Comparison of ENCODE assay signal across 33 cellular contexts in the genomic region with DNA sequence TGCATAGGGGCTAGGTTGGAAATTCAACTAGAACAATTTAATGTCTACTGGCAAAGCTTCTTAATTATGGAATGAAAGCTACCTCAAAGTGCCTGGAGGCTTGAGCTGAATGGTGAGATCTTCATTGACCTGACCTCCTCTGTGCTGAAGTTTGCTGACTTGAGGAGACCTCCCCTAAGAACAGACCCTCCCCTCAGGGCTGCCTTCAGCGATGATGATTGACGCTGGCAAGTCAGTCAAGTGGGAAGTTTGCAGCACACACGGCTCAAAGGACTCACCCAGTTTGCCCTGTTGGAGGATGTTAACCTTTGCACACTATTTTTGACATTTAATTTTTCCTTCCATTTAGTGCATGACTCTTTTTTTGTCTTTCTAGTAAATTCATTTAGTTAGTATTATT. TPM values are rescaled to one million over a fixed set of nuclear protein-coding genes. Genes with fewer than 3 reads are reported as not detected.
A peak's percentile ranks its signal among the peaks of the same experiment; 100 is the strongest.
DNase-seq lines count a peak whose midpoint lies in the region; ATAC-seq, FAIRE-seq and TF ChIP-seq lines count a peak whose summit lies in the region.
"Had no signal": no experiment of that assay in that cellular context is flagged by ENCODE, and none has a peak within 500 bp of the region (broad histone marks: within the 10 kb centered on the region; RNA-seq: fewer than 3 reads in every experiment).

No MANE protein-coding gene starts in this region.

- ATAC-seq in HepG2 (no peak), right lobe of liver (no peak), K562 (no peak), GM21619 (IDR thresholded peaks at IDR 0.05; ENCODE audit: unreplicated experiment) (no peak)
- ATAC-seq: A549; CD8-positive, alpha-beta T cell had no signal

- H2AFZ ChIP-seq in HepG2 (ENCODE audit: low read length) (no peak overlapping the region), K562 (ENCODE audit: low read depth, low read length) (no peak overlapping the region)

- no peak for TF ChIP-seq POLR2A in HepG2 (IDR thresholded peaks at IDR 0.05; ENCODE audit: insufficient read depth in 1 of 2, low read depth in 2 of 2, low read length in 2 of 2)
- TF ChIP-seq POLR2A in right lobe of liver (IDR thresholded peaks at IDR 0.05) = no peak
- no peak for TF ChIP-seq POLR2A in K562 (conservative IDR thresholded peaks at IDR 0.05)

- TF ChIP-seq RAD21 in HepG2 (CRISPR knock-in tag; IDR thresholded peaks at IDR 0.05) (no peak), K562 (CRISPR knock-in tag; conservative IDR thresholded peaks at IDR 0.05 in 1 of 2, IDR thresholded peaks at IDR 0.05 in 1 of 2) (no peak)

- no peaks in the 10 kb centered on the region for H3K9me3 ChIP-seq in HepG2 (ENCODE audit: low read length)
- no peaks in the 10 kb centered on the region for H3K9me3 ChIP-seq in right lobe of liver
- no peaks in the 10 kb centered on the region for H3K9me3 ChIP-seq in K562 (replicated peaks; ENCODE audit: control insufficient read depth, insufficient read depth, low read depth, low read length)
- H3K9me3 ChIP-seq: A549; BE2C; BLaER1; BLaER1 treated with 17β-estradiol and CSF1 and Interleukin-3, amounts not matched to agents 10 nM and 100 nM; Caco-2 had no signal

- in situ Hi-C loops in HepG2 (cut with HindIII; ENCODE audit: extremely low pct_ligation_motif_present, low pct_unique_long_range_greater_than_20kb) (no loop called here), K562 (cut with MboI) (no loop called here)

- H3K4me3 ChIP-seq in HepG2 (replicated peaks in 1 of 3; ENCODE audit: insufficient read depth in 1 of 3, low read depth in 2 of 3, low read length in 3 of 3) = no peak overlapping the region; a peak in 1 of 6 replicates
- H3K4me3 ChIP-seq in right lobe of liver = no peak overlapping the region
- H3K4me3 ChIP-seq in K562 = no peak overlapping the region
- H3K4me3 ChIP-seq: A549; BLaER1; BLaER1 treated with 17β-estradiol and CSF1 and Interleukin-3, amounts not matched to agents 10 nM and 100 nM had no signal

- H3K4me1 ChIP-seq in HepG2 (ENCODE audit: insufficient read depth, low read length) (peaks cover 65% of the 10 kb centered on the region), right lobe of liver (no peaks in the 10 kb centered on the region), K562 (replicated peaks in 1 of 2; ENCODE audit: control insufficient read depth in 2 of 2, insufficient read depth in 2 of 2, low read length in 2 of 2) (peaks cover 0 to 14% of the 10 kb centered on the region in 2 experiments; a peak in 2 of 5 replicates)
- H3K4me1 ChIP-seq: BE2C, BLaER1 had no signal

- TF ChIP-seq CTCF in HepG2 (CRISPR knock-in tag; IDR thresholded peaks at IDR 0.05) = no peak
- no peak for TF ChIP-seq CTCF in right lobe of liver (IDR thresholded peaks at IDR 0.05)
- no peak for TF ChIP-seq CTCF in K562 (IDR thresholded peaks at IDR 0.05 in 2 of 3, conservative IDR thresholded peaks at IDR 0.05 in 1 of 3; ENCODE audit: insufficient read depth in 2 of 3, low read depth in 1 of 3, low read length in 3 of 3)

- H3K9ac ChIP-seq in HepG2 (ENCODE audit: insufficient read depth, low read depth, low read length) (no peak overlapping the region), K562 (ENCODE audit: insufficient read depth in 1 of 2, low read depth in 2 of 2, low read length in 2 of 2) (no peak overlapping the region)
- H3K9ac ChIP-seq: BLaER1; BLaER1 treated with 17β-estradiol and CSF1 and Interleukin-3, amounts not matched to agents 10 nM and 100 nM had no signal

- 39% methylated on average over 1 of the region's 3 CpGs for whole genome bisulfite sequencing in HepG2 (ENCODE audit: low lambda C conversion rate)
- 91% methylated on average over 3 of the region's 3 CpGs for WGBS in right lobe of liver (ENCODE audit: insufficient coverage, low coverage, low lambda C conversion rate, missing lambda C conversion rate)
- WGBS in K562 (ENCODE audit: insufficient coverage, low coverage, missing lambda C conversion rate) = 42% methylated on average over 3 of the region's 3 CpGs

- intact Hi-C loops in HepG2 (cut with micrococcal nuclease; ENCODE audit: unreplicated experiment) (loop anchor here (2.0 kb wide), 1 partner anchor 18 kb away; a partner anchor contains a TSS), right lobe of liver (cut with DNase I) (no loop called here), K562 (cut with micrococcal nuclease) (no loop called here)

- BruUV-seq in HepG2 (replicated peaks; lab: Mats Ljungman, UMichigan) (no TSS peak), K562 (replicated peaks; lab: Mats Ljungman, UMichigan) (no TSS peak)

- H3K27ac ChIP-seq in HepG2 (ENCODE audit: extremely low read length, insufficient read depth, low read length) (peak overlapping the region; percentile 81), right lobe of liver (no peak overlapping the region), K562 (ENCODE audit: extremely low read depth, low read depth, low read length) (no peak overlapping the region)
- H3K27ac ChIP-seq: 22Rv1; A549; BLaER1; BLaER1 treated with 17β-estradiol and CSF1 and Interleukin-3, amounts not matched to agents 10 nM and 100 nM; C4-2B had no signal

- FAIRE-seq in HepG2 (lab: Jason Lieb, UNC) = no peak
- FAIRE-seq in K562 (lab: Jason Lieb, UNC) = no peak
- FAIRE-seq: A204.1, A549, D721Med had no signal

- H4K20me1 ChIP-seq in HepG2 (ENCODE audit: insufficient read depth, low read length) (no peaks in the 10 kb centered on the region), K562 (replicated peaks; ENCODE audit: control insufficient read depth, insufficient read depth, low read length) (no peaks in the 10 kb centered on the region)
- H4K20me1 ChIP-seq: BLaER1; BLaER1 treated with 17β-estradiol and CSF1 and Interleukin-3, amounts not matched to agents 10 nM and 100 nM had no signal

- peak overlapping the region; percentile 79 for H3K4me2 ChIP-seq in HepG2 (ENCODE audit: low read depth, low read length)
- no peak overlapping the region for H3K4me2 ChIP-seq in K562 (ENCODE audit: insufficient read depth, low read length)
- H3K4me2 ChIP-seq: A549; BLaER1; BLaER1 treated with 17β-estradiol and CSF1 and Interleukin-3, amounts not matched to agents 10 nM and 100 nM had no signal

- H3K27me3 ChIP-seq in HepG2 (ENCODE audit: control insufficient read depth in 1 of 2, insufficient read depth in 2 of 2, low read length in 2 of 2) = no peaks in the 10 kb centered on the region
- no peaks in the 10 kb centered on the region for H3K27me3 ChIP-seq in right lobe of liver
- H3K27me3 ChIP-seq in K562 (ENCODE audit: control insufficient read depth in 2 of 2, insufficient read depth in 2 of 2, low read length in 2 of 2) = no peaks in the 10 kb centered on the region
- H3K27me3 ChIP-seq: BLaER1; BLaER1 treated with 17β-estradiol and CSF1 and Interleukin-3, amounts not matched to agents 10 nM and 100 nM had no signal

- H3K9me1 ChIP-seq in K562 (ENCODE audit: control insufficient read depth, insufficient read depth, low read length) = no peaks in the 10 kb centered on the region

- CTCF ChIA-PET in HepG2 (lab: Yijun Ruan, JAX; ENCODE audit: low intra/inter-chr PET ratio, low total read pairs) = no interaction called here
- CTCF ChIA-PET in K562 (lab: Yijun Ruan, JAX; ENCODE audit: low intra/inter-chr PET ratio) = no interaction called here

- H3K79me2 ChIP-seq in HepG2 (ENCODE audit: insufficient read depth, low read length) = peaks cover 13% of the 10 kb centered on the region
- H3K79me2 ChIP-seq in K562 (ENCODE audit: control insufficient read depth, insufficient read depth, low read length) = no peaks in the 10 kb centered on the region

- DNase-seq in HepG2 (ENCODE audit: low spot score) (no peak), right lobe of liver (no peak), K562 (ENCODE audit: extremely low read depth in 1 of 4, low spot score in 3 of 4) (no peak), retina (peak; percentile 57), NCI-H82 treated with DMSO at 0.1 percent for 48 hours (lab: John Stamatoyannopoulos, UW; ENCODE audit: unreplicated experiment) (no peak)
- DNase-seq: 8988T; ACHN; AML-193; BE2C; C1 segment of cervical spinal cord; Caco-2; Calu3; CD4-positive, alpha-beta memory T cell; CD4-positive, alpha-beta T cell; CD4-positive, CD25-positive, alpha-beta regulatory T cell; CD8-positive, alpha-beta memory T cell; CD8-positive, alpha-beta T cell; COR-L47; DMS 273 treated with DMSO at 0.1 percent for 48 hours; DMS153; DMS53; DMS79; DMS79 treated with DMSO at 0.1 percent for 48 hours; DND-41; EL had no signal

- TF ChIP-seq EP300 in HepG2 (IDR thresholded peaks at IDR 0.05; ENCODE audit: low read depth in 2 of 2, low read length in 2 of 2) = no peak
- no peak for TF ChIP-seq EP300 in HepG2 (CRISPR knock-in tag; IDR thresholded peaks at IDR 0.05; ENCODE audit: borderline replicate concordance)
- no peak for TF ChIP-seq EP300 in K562 (IDR thresholded peaks at IDR 0.05; ENCODE audit: low read length)

- POLR2A ChIA-PET in HepG2 (lab: Yijun Ruan, JAX) = no interaction called here
- POLR2A ChIA-PET in K562 (lab: Yijun Ruan, JAX) = no interaction called here

- 0 out of 5 replicates have a peak, but pooled peaks cover 0 to 1% of the 10 kb centered on the region in 2 experiments for H3K36me3 ChIP-seq in HepG2 (replicated peaks in 1 of 2; ENCODE audit: control insufficient read depth in 1 of 2, insufficient read depth in 2 of 2, low read length in 2 of 2)
- no peaks in the 10 kb centered on the region for H3K36me3 ChIP-seq in right lobe of liver
- no peaks in the 10 kb centered on the region for H3K36me3 ChIP-seq in K562 (ENCODE audit: control insufficient read depth, insufficient read depth, low read length)
- H3K36me3 ChIP-seq: BE2C; BLaER1; BLaER1 treated with 17β-estradiol and CSF1 and Interleukin-3, amounts not matched to agents 10 nM and 100 nM had no signal

RNA-seq across cellular contexts. Expression of a gene that starts 17.2 kb away (rescaled TPM):
- total RNA-seq in HepG2 (2016; rRNA removed; fragmentation: Illumina TruSeq; extraction: Trizol) (106 and 143 TPM in 2 replicates), right lobe of liver (10 to 100 TPM in 5 of 6 experiments, 1 to 10 TPM in 1; 9.8 to 31.4 (median 25.7) TPM), K562 (2014; rRNA removed) (58.0 and 59.3 TPM in 2 replicates), K562 (2014; rRNA removed; fragmentation: Illumina TruSeq; extraction: Trizol) (57.3 and 57.5 TPM in 2 replicates), K562 (2015; rRNA removed; fragmentation: Illumina TruSeq; extraction: Trizol) (53.2 and 55.1 TPM in 2 replicates), K562 (2021) (70.0 and 84.1 TPM in 2 replicates)
- total RNA-seq in HepG2 (2016; cell fraction: cytosol; rRNA removed; fragmentation: Illumina TruSeq; extraction: Trizol; ENCODE audit: low read depth) = 94.0 and 107 TPM in 2 replicates
- 104 and 137 TPM in 2 replicates for total RNA-seq in HepG2 (2016; cell fraction: insoluble cytoplasmic fraction; rRNA removed; fragmentation: Illumina TruSeq; extraction: Trizol)
- 150 and 161 TPM in 2 replicates for total RNA-seq in HepG2 (2016; cell fraction: membrane; rRNA removed; fragmentation: Illumina TruSeq; extraction: Trizol)
- total RNA-seq in HepG2 (2016; cell fraction: nucleus; rRNA removed; fragmentation: Illumina TruSeq; extraction: Trizol) = 60.9 and 61.8 TPM in 2 replicates
- polyA plus RNA-seq in HepG2 (2011; rRNA removed) (88.0 and 116 TPM in 2 replicates), K562 (2011; rRNA removed) (37.6 and 73.7 TPM in 2 replicates), K562 (2014; fragmentation: Illumina TruSeq; extraction: Trizol) (26.7 and 30.9 TPM in 2 replicates), K562 (2014; fragmentation: Nextera tagmentation; extraction: Ambion mirVana) (10 to 100 TPM; 25.7 to 33.2 TPM), K562 (2014; rRNA removed) (58.9 and 70.2 TPM in 2 replicates)
- polyA plus RNA-seq in HepG2 (2011; cell fraction: cytosol; rRNA removed) = 52.2 and 52.3 TPM in 2 replicates
- 21.1 and 23.6 TPM in 2 replicates for polyA plus RNA-seq in HepG2 (2011; cell fraction: nucleus; rRNA removed)
- 93.6 and 130 TPM in 2 replicates for polyA plus RNA-seq in HepG2 (2012)
- 173 and 208 TPM in 2 replicates for polyA plus RNA-seq in HepG2 (2016; cell fraction: cytosol; fragmentation: Illumina TruSeq; extraction: Trizol; ENCODE audit: low read depth)
- polyA plus RNA-seq in HepG2 (2016; cell fraction: insoluble cytoplasmic fraction; fragmentation: Illumina TruSeq; extraction: Trizol; ENCODE audit: low read depth) = 189 and 200 TPM in 2 replicates
- polyA plus RNA-seq in HepG2 (2016; cell fraction: membrane; fragmentation: Illumina TruSeq; extraction: Trizol; ENCODE audit: low read depth) = 177 and 214 TPM in 2 replicates
- 95.8 and 99.1 TPM in 2 replicates for polyA plus RNA-seq in HepG2 (2016; cell fraction: nucleus; fragmentation: Illumina TruSeq; extraction: Trizol; ENCODE audit: insufficient read depth, low read depth)
- polyA minus RNA-seq in HepG2 (2011; rRNA and poly(A)+ RNA removed; ENCODE audit: low replicate concordance) = 15.2 and 28.4 TPM in 2 replicates
- 20.3 and 21.8 TPM in 2 replicates for polyA minus RNA-seq in HepG2 (2011; cell fraction: cytosol; rRNA and poly(A)+ RNA removed)
- polyA minus RNA-seq in HepG2 (2011; cell fraction: nucleus; rRNA and poly(A)+ RNA removed) = 56.9 and 77.9 TPM in 2 replicates
- total RNA-seq in K562 (2011; cell fraction: chromatin; rRNA removed; ENCODE audit: low replicate concordance) = 11.4 and 20.9 TPM in 2 replicates
- total RNA-seq in K562 (2011; cell fraction: nucleolus; rRNA removed) = 8.0 and 10.5 TPM in 2 replicates
- 19.5 and 32.4 TPM in 2 replicates for total RNA-seq in K562 (2011; cell fraction: nucleoplasm; rRNA removed)
- 15.2 and 19.0 TPM in 2 replicates for polyA plus RNA-seq in K562 (2011; cell fraction: cytosol; rRNA removed)
- 11.7 and 13.1 TPM in 2 replicates for polyA plus RNA-seq in K562 (2011; cell fraction: nucleus; rRNA removed)
- polyA plus RNA-seq in K562 (2012) = 37.9 and 80.1 TPM in 2 replicates
- polyA minus RNA-seq in K562 (2011; rRNA and poly(A)+ RNA removed) = 4.4 and 9.5 TPM in 2 replicates
- 9.3 and 12.3 TPM in 2 replicates for polyA minus RNA-seq in K562 (2011; cell fraction: cytosol; rRNA and poly(A)+ RNA removed)
- polyA minus RNA-seq in K562 (2011; cell fraction: nucleus; rRNA and poly(A)+ RNA removed) = 9.0 and 15.3 TPM in 2 replicates
